ENCODE assay signal across 8 cellular contexts in the genomic region with DNA sequence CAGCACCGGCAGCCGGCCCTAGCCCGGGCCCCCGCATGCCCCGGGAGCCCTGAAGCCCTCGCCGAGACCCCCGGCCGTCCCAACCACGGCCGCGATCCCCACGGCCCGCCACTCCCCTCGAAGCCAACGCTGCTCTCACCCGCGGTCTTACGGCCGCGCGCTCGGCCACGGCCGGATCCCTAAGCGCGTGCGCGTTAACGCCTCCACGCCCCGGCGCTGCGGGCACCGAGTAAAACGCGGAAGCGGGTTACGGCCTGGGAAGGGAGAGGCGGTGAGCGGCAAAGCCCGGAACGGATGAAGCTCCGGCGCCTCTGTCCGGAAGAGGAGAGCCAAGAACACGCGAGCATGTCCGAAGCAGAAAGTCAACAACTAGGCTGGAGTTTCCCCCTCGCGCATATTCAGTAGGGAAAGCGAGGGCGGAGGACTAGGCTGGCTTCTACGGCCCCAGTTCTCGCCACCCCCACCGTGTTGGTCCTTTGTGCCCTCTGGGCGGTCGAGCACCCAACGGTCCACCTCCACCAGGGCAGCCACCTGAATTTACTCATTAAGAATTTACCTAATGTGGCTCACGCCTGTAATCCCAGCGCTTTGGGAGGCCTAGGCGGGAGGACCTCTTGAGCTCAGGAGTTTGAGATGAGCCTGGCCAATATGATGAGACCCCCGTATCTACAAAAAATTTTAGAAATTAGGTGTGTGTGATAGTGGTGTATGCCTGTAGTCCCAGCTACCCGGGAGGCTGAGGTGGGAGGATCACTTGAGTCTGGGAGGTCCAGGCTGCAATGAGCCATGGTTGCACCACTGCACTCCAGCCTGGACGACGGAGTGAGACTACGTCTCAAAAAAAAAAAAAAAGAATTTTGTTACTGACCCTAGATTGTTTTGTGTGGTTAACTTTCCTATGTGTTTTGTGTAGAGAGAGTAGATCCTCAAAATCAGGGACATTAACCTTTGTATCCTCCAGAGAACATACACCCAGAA. TPM values are rescaled to one million over a fixed set of nuclear protein-coding genes. Genes with fewer than 3 reads are reported as not detected.
A peak's percentile ranks its signal among the peaks of the same experiment; 100 is the strongest.
DNase-seq lines count a peak whose midpoint lies in the region; ATAC-seq and TF ChIP-seq lines count a peak whose summit lies in the region.

A gene (minus strand): TSS at position 169 of the 978 bp plus-strand sequence. CDS start 1,177 bp downstream, outside the sequence.

- H3K27ac Mint-ChIP-seq in GM23338 (no peak within 1 kb of the TSS), natural killer cell (peak within 1 kb of the TSS; percentile 94 to 97)
- H3K27ac Mint-ChIP-seq in activated T-helper 2 cell treated with anti-CD3 and anti-CD28 coated beads, Interferon-gamma antibody, Interleukin-2, Interleukin-4, amounts not matched to agents 10 μg/mL and 5 μg/mL and 100 μg/mL, durations not matched to agents 14 hours and 24 hours and 36 hours, result peak within 1 kb of the TSS; percentile 97

- H3K27me3 ChIP-seq in DND-41 (ENCODE audit: insufficient read depth, low read length, poor library complexity), result no peaks in the 10 kb centered on the region
- no peaks in the 10 kb centered on the region for H3K27me3 ChIP-seq in GM23338 (ENCODE audit: insufficient read depth)
- no peaks in the 10 kb centered on the region for H3K27me3 ChIP-seq in RWPE2 (ENCODE audit: insufficient read depth, poor library complexity, severe bottlenecking)

- H3K9me2 ChIP-seq in GM23338 (ENCODE audit: insufficient read depth), result no peaks in the 10 kb centered on the region

- H3K4me1 Mint-ChIP-seq in GM23338 (peaks cover 15% of the 10 kb centered on the region), natural killer cell (peaks cover 33% of the 10 kb centered on the region in 2 donors)
- peaks cover 28% of the 10 kb centered on the region for H3K4me1 Mint-ChIP-seq in activated T-helper 2 cell treated with anti-CD3 and anti-CD28 coated beads, Interferon-gamma antibody, Interleukin-2, Interleukin-4, amounts not matched to agents 10 μg/mL and 5 μg/mL and 100 μg/mL, durations not matched to agents 14 hours and 24 hours and 36 hours (ENCODE audit: low read depth)

- peak within 1 kb of the TSS; percentile 88 for H3K4me2 ChIP-seq in DND-41 (ENCODE audit: insufficient read depth, low read length)
- peak within 1 kb of the TSS; percentile 99 for H3K4me2 ChIP-seq in GM23338

- H3K9me3 Mint-ChIP-seq in GM23338 (no peaks in the 10 kb centered on the region), natural killer cell (no peaks in the 10 kb centered on the region)
- no peaks in the 10 kb centered on the region for H3K9me3 Mint-ChIP-seq in activated T-helper 2 cell treated with anti-CD3 and anti-CD28 coated beads, Interferon-gamma antibody, Interleukin-2, Interleukin-4, amounts not matched to agents 10 μg/mL and 5 μg/mL and 100 μg/mL, durations not matched to agents 14 hours and 24 hours and 36 hours

- H3F3A ChIP-seq in GM23338 (replicated peaks; ENCODE audit: low read depth), result no peaks in the 10 kb centered on the region

- H3K4me1 ChIP-seq in DND-41 (ENCODE audit: insufficient read depth, low read length) (peaks cover 34% of the 10 kb centered on the region), GM23338 (ENCODE audit: insufficient read depth) (no peaks in the 10 kb centered on the region; the same call in 1 of the 2 replicates), RWPE2 (ENCODE audit: insufficient read depth, poor library complexity, severe bottlenecking) (peaks cover 17% of the 10 kb centered on the region)

- TF ChIP-seq CTCF in DND-41 (IDR thresholded peaks at IDR 0.05; ENCODE audit: borderline replicate concordance, extremely low read depth, low read length, poor library complexity, severe bottlenecking), result no peak
- no peak for TF ChIP-seq CTCF in GM23338 (conservative IDR thresholded peaks at IDR 0.05; ENCODE audit: low read depth in 2 of 2)
- no peak for TF ChIP-seq CTCF in RWPE2 (IDR thresholded peaks at IDR 0.05; ENCODE audit: poor library complexity, severe bottlenecking)
- no peak for TF ChIP-seq CTCF in fibroblast of mammary gland (conservative IDR thresholded peaks at IDR 0.05; ENCODE audit: control insufficient read depth, insufficient read depth, low read depth, low read length)
- TF ChIP-seq CTCF in natural killer cell (IDR thresholded peaks at IDR 0.05), result no peak

- H3K27me3 Mint-ChIP-seq in GM23338 (ENCODE audit: insufficient read depth, low read depth, poor library complexity), result peaks cover 9% of the 10 kb centered on the region
- peaks cover 3% of the 10 kb centered on the region for H3K27me3 Mint-ChIP-seq in activated T-helper 2 cell treated with anti-CD3 and anti-CD28 coated beads, Interferon-gamma antibody, Interleukin-2, Interleukin-4, amounts not matched to agents 10 μg/mL and 5 μg/mL and 100 μg/mL, durations not matched to agents 14 hours and 24 hours and 36 hours (ENCODE audit: low read depth)
- H3K27me3 Mint-ChIP-seq in natural killer cell (ENCODE audit: low read depth in 2 of 2), result peaks cover 0 to 3% of the 10 kb centered on the region in 2 donors

- peak within 1 kb of the TSS; percentile 82 for H3K9ac ChIP-seq in DND-41 (ENCODE audit: low read depth, low read length)

- H3K4me3 Mint-ChIP-seq in GM23338, result peak within 1 kb of the TSS; percentile 93
- H3K4me3 Mint-ChIP-seq in activated T-helper 2 cell treated with anti-CD3 and anti-CD28 coated beads, Interferon-gamma antibody, Interleukin-2, Interleukin-4, amounts not matched to agents 10 μg/mL and 5 μg/mL and 100 μg/mL, durations not matched to agents 14 hours and 24 hours and 36 hours (ENCODE audit: low read depth), result peak within 1 kb of the TSS; percentile 94
- H3K4me3 Mint-ChIP-seq in natural killer cell, result peak within 1 kb of the TSS; percentile 93

- ATAC-seq in DND-41 (ENCODE audit: insufficient read depth, low read depth), result peak; percentile 72
- peak; percentile 61 for ATAC-seq in GM23338
- peak; percentile 69 for ATAC-seq in RWPE2 (ENCODE audit: low read depth)
- peak; percentile 82 to 93 (median 87) for ATAC-seq in natural killer cell

- H3K27ac ChIP-seq in DND-41 (ENCODE audit: low read length) (peak within 1 kb of the TSS; percentile 83), GM23338 (ENCODE audit: low read depth) (no peak within 1 kb of the TSS), RWPE2 (ENCODE audit: poor library complexity, severe bottlenecking) (peak within 1 kb of the TSS; percentile 53)

- peaks cover 46% of the 10 kb centered on the region for H3K79me2 ChIP-seq in DND-41 (ENCODE audit: insufficient read depth, low read length)
- peaks cover 41% of the 10 kb centered on the region for H3K79me2 ChIP-seq in GM23338 (replicated peaks; ENCODE audit: insufficient read depth)

- H3K9me3 ChIP-seq in DND-41 (ENCODE audit: insufficient read depth, low read length, severe bottlenecking) (no peaks in the 10 kb centered on the region), RWPE2 (ENCODE audit: severe bottlenecking) (no peaks in the 10 kb centered on the region)

- intact Hi-C loops in activated T-helper 2 cell treated with anti-CD3 and anti-CD28 coated beads, Interferon-gamma antibody, Interleukin-2, Interleukin-4, amounts not matched to agents 10 μg/mL and 5 μg/mL and 100 μg/mL, durations not matched to agents 14 hours and 24 hours and 36 hours (cut with micrococcal nuclease), result loop anchor here (5.0 kb wide), 5 partner anchors 101 to 164 kb away; a partner anchor contains a TSS
- intact Hi-C loops in natural killer cell (cut with micrococcal nuclease), result loop anchor here (1.0 to 5.0 kb wide), 3 partner anchors 101 to 122 kb away; a partner anchor contains a TSS

- H3K36me3 ChIP-seq in DND-41 (ENCODE audit: insufficient read depth, low read length) (peaks cover 35% of the 10 kb centered on the region), GM23338 (ENCODE audit: insufficient read depth) (no peaks in the 10 kb centered on the region; the same call in 1 of the 2 replicates), RWPE2 (ENCODE audit: low read depth) (peaks cover 27% of the 10 kb centered on the region)

- H3K4me3 ChIP-seq in DND-41 (ENCODE audit: low read depth in 1 of 2, low read length in 2 of 2), result peak within 1 kb of the TSS; percentile 76 to 80
- H3K4me3 ChIP-seq in GM23338, result peak within 1 kb of the TSS; percentile 89
- H3K4me3 ChIP-seq in RWPE2 (ENCODE audit: severe bottlenecking), result peak within 1 kb of the TSS; percentile 53
- peak within 1 kb of the TSS; percentile 75 for H3K4me3 ChIP-seq in fibroblast of mammary gland (ENCODE audit: control insufficient read depth, low read depth, low read length)

- H4K20me1 ChIP-seq in DND-41 (ENCODE audit: insufficient read depth, low read length) (peaks cover 16% of the 10 kb centered on the region), GM23338 (replicated peaks; ENCODE audit: insufficient read depth) (peaks cover 9% of the 10 kb centered on the region; the same call in 1 of the 2 replicates)

- H3K36me3 Mint-ChIP-seq in GM23338 (ENCODE audit: low read depth), result peaks cover 13% of the 10 kb centered on the region; the same call in 2 of the 3 replicates
- H3K36me3 Mint-ChIP-seq in activated T-helper 2 cell treated with anti-CD3 and anti-CD28 coated beads, Interferon-gamma antibody, Interleukin-2, Interleukin-4, amounts not matched to agents 10 μg/mL and 5 μg/mL and 100 μg/mL, durations not matched to agents 14 hours and 24 hours and 36 hours (ENCODE audit: low read depth), result peaks cover 38% of the 10 kb centered on the region
- no peaks in the 10 kb centered on the region for H3K36me3 Mint-ChIP-seq in natural killer cell

- DNase-seq in DND-41, result peak; percentile 87
- peak; percentile 97 for DNase-seq in GM23338 (ENCODE audit: low spot score)
- DNase-seq in LHCN-M2 (ENCODE audit: low read depth), result peak; percentile 89
- peak; percentile 77 for DNase-seq in RWPE2 (ENCODE audit: low spot score)
- peak; percentile 90 for DNase-seq in activated T-helper 2 cell treated with anti-CD3 and anti-CD28 coated beads, Interferon-gamma antibody, Interleukin-2, Interleukin-4, amounts not matched to agents 10 μg/mL and 5 μg/mL and 100 μg/mL, durations not matched to agents 14 hours and 24 hours and 36 hours (ENCODE audit: low spot score)
- peak; percentile 92 for DNase-seq in fibroblast of mammary gland (ENCODE audit: low read depth)
- peak; percentile 94 for DNase-seq in natural killer cell
- peak; percentile 83 for DNase-seq in stimulated activated naive CD4-positive, alpha-beta T cell treated with Interleukin-2 at 50 U/mL for 16 hours (lab: John Stamatoyannopoulos, UW)

- peak within 1 kb of the TSS; percentile 95 for H2AFZ ChIP-seq in DND-41 (ENCODE audit: low read depth, low read length)
- H2AFZ ChIP-seq in GM23338, result peak within 1 kb of the TSS; percentile 99

RNA-seq across cellular contexts. Expression of the gene that starts here (rescaled TPM):
- 27.2 and 31.4 TPM in 2 replicates for total RNA-seq in GM23338 (2014; rRNA removed; shearing (Covaris generic))
- polyA plus RNA-seq in GM23338 (2016; fragmentation: Nextera tagmentation; extraction: Ambion mirVana), result 7.2 and 8.9 TPM in 2 replicates
- total RNA-seq in LHCN-M2 (2014; rRNA removed) (23.8 and 27.8 TPM in 2 replicates), natural killer cell (10 to 100 TPM; 73.9 to 98.0 (median 83.5) TPM)
- polyA plus RNA-seq in LHCN-M2 (2012), result 14.3 TPM
- 45.8 and 48.3 TPM in 2 replicates for total RNA-seq in activated T-helper 2 cell treated with anti-CD3 and anti-CD28 coated beads, Interferon-gamma antibody, Interleukin-2, Interleukin-4, amounts not matched to agents 10 μg/mL and 5 μg/mL and 100 μg/mL, durations not matched to agents 14 hours and 24 hours and 36 hours
